In genomic region chr12:14716848-14717444, GRCh38 we compare ENCODE assay signal across 8 cellular contexts. TPM values are rescaled to one million over a fixed set of nuclear protein-coding genes. Genes with fewer than 3 reads are reported as not detected.
A peak's percentile ranks its signal among the peaks of the same experiment; 100 is the strongest.
DNase-seq lines count a peak whose midpoint lies in the region; ATAC-seq and TF ChIP-seq lines count a peak whose summit lies in the region.

No MANE protein-coding gene starts in this region.

- H3K27me3 Mint-ChIP-seq in activated CD4-positive, alpha-beta T cell treated with anti-CD3 and anti-CD28 coated beads, Interleukin-2, amount 10 ng/mL, durations not matched to agents 7 days and 5 days = peaks cover 11% of the 10 kb centered on the region
- peaks cover 14% of the 10 kb centered on the region for H3K27me3 Mint-ChIP-seq in neural crest cell (ENCODE audit: low read depth)

- ATAC-seq in GM21529 (IDR thresholded peaks at IDR 0.05; ENCODE audit: unreplicated experiment) = peak; percentile 90
- no peak for ATAC-seq in GM21360 (IDR thresholded peaks at IDR 0.05; ENCODE audit: unreplicated experiment)

- H3K4me3 Mint-ChIP-seq in activated CD4-positive, alpha-beta T cell treated with anti-CD3 and anti-CD28 coated beads, Interleukin-2, amount 10 ng/mL, durations not matched to agents 7 days and 5 days = no peak overlapping the region
- H3K4me3 Mint-ChIP-seq in neural crest cell = no peak overlapping the region

- CTCF ChIA-PET in activated CD4-positive, alpha-beta T cell treated with anti-CD3 and anti-CD28 coated beads, Interleukin-2, amount 10 ng/mL, durations not matched to agents 7 days and 5 days (lab: Charles Lee) = no interaction called here

- POLR2A ChIA-PET in activated CD4-positive, alpha-beta T cell treated with anti-CD3 and anti-CD28 coated beads, Interleukin-2, amount 10 ng/mL, durations not matched to agents 7 days and 5 days (lab: Charles Lee) = no interaction called here

- peaks cover 9% of the 10 kb centered on the region for H3K4me1 Mint-ChIP-seq in activated CD4-positive, alpha-beta T cell treated with anti-CD3 and anti-CD28 coated beads, Interleukin-2, amount 10 ng/mL, durations not matched to agents 7 days and 5 days
- H3K4me1 Mint-ChIP-seq in neural crest cell = no peaks in the 10 kb centered on the region

- peak; percentile 73 for TF ChIP-seq CTCF in neural crest cell (conservative IDR thresholded peaks at IDR 0.05)

- peak; percentile 21 for DNase-seq in Daoy (ENCODE audit: low read depth)
- DNase-seq in NCI-H146 (lab: John Stamatoyannopoulos, UW) = peak; percentile 71
- DNase-seq in activated CD4-positive, alpha-beta T cell treated with anti-CD3 and anti-CD28 coated beads, Interleukin-2, amount 10 ng/mL, durations not matched to agents 7 days and 5 days = peak; percentile 63
- DNase-seq in epidermal melanocyte (ENCODE audit: insufficient read length, low spot score) = peak; percentile 21
- DNase-seq in neural crest cell (ENCODE audit: low read depth, low spot score) = peak; percentile 16
- no peak for DNase-seq in NCI-H774 (lab: John Stamatoyannopoulos, UW)

- no peaks in the 10 kb centered on the region for H3K9me3 Mint-ChIP-seq in activated CD4-positive, alpha-beta T cell treated with anti-CD3 and anti-CD28 coated beads, Interleukin-2, amount 10 ng/mL, durations not matched to agents 7 days and 5 days
- H3K9me3 Mint-ChIP-seq in neural crest cell = peaks cover 3% of the 10 kb centered on the region

- H3K36me3 Mint-ChIP-seq in activated CD4-positive, alpha-beta T cell treated with anti-CD3 and anti-CD28 coated beads, Interleukin-2, amount 10 ng/mL, durations not matched to agents 7 days and 5 days (ENCODE audit: low read depth) = no peaks in the 10 kb centered on the region
- H3K36me3 Mint-ChIP-seq in neural crest cell (ENCODE audit: low read depth) = peaks cover 2% of the 10 kb centered on the region

- H3K27ac Mint-ChIP-seq in activated CD4-positive, alpha-beta T cell treated with anti-CD3 and anti-CD28 coated beads, Interleukin-2, amount 10 ng/mL, durations not matched to agents 7 days and 5 days = no peak overlapping the region
- no peak overlapping the region for H3K27ac Mint-ChIP-seq in neural crest cell (ENCODE audit: unreplicated experiment)

RNA-seq across cellular contexts. Expression of gene GUCY2C, which starts 20.5 kb away (rescaled TPM):
- total RNA-seq in Daoy (2014; rRNA removed; shearing (Covaris generic)) = not detected in 2 replicates
- not detected for total RNA-seq in activated CD4-positive, alpha-beta T cell treated with anti-CD3 and anti-CD28 coated beads, Interleukin-2, amount 10 ng/mL, durations not matched to agents 7 days and 5 days
- not detected in 2 replicates for total RNA-seq in neural crest cell
